ENCODE assay signal across 8 cellular contexts in genomic region chr10:33334839-33335549, GRCh38. TPM values are rescaled to one million over a fixed set of nuclear protein-coding genes. Genes with fewer than 3 reads are reported as not detected.
DNase-seq lines count a peak whose midpoint lies in the region; ATAC-seq, FAIRE-seq and TF ChIP-seq lines count a peak whose summit lies in the region.

No MANE protein-coding gene starts in this region.

- H3K4me1 ChIP-seq in HAP-1, result peaks cover 15% of the 10 kb centered on the region
- H3K4me1 ChIP-seq in GM12878 (ENCODE audit: control insufficient read depth, insufficient read depth, low read length), result no peaks in the 10 kb centered on the region
- H3K4me1 ChIP-seq in hepatocyte (ENCODE audit: insufficient read depth), result peaks cover 19% of the 10 kb centered on the region
- peaks cover 6% of the 10 kb centered on the region for H3K4me1 ChIP-seq in psoas muscle

- no peak overlapping the region for H3K9ac ChIP-seq in GM12878 (ENCODE audit: control insufficient read depth, insufficient read depth, low read length)

- POLR2A ChIA-PET in GM12878 (lab: Charles Lee), result no interaction called here

- BruUV-seq in GM12878 (replicated peaks; lab: Mats Ljungman, UMichigan), result no TSS peak

- TF ChIP-seq EP300 in GM12878 (IDR thresholded peaks at IDR 0.05; ENCODE audit: borderline replicate concordance in 1 of 2, control insufficient read depth in 1 of 2, low read depth in 2 of 2, low read length in 2 of 2), result no peak

- 41% methylated on average over 54 of the region's 63 CpGs for WGBS in GM12878 (ENCODE audit: insufficient coverage, insufficient replicate concordance, low lambda C conversion rate, missing lambda C conversion rate)
- WGBS in hepatocyte (ENCODE audit: low lambda C conversion rate, missing lambda C conversion rate), result under 1% methylated on average over 56 of the region's 63 CpGs
- 0 to 1% (median 0%) methylated on average over 49 to 63 of the region's 63 CpGs for WGBS in psoas muscle, 3 donors

- H3K27ac ChIP-seq in C4-2B (peak overlapping the region; percentile 96), GM12878 (ENCODE audit: control insufficient read depth, insufficient read depth) (no peak overlapping the region), hepatocyte (peak overlapping the region; percentile 93), psoas muscle (peak overlapping the region; percentile 85)

- DNase-seq in HAP-1 (ENCODE audit: low spot score in 2 of 2) (peak; percentile 75 to 87), RCC 7860 (ENCODE audit: low spot score) (peak; percentile 64), GM12878 (ENCODE audit: low read depth, low spot score) (no peak), hepatocyte (ENCODE audit: low spot score) (peak; percentile 89), psoas muscle (peak; percentile 77 to 86)

- ATAC-seq in GM12878 (peak; percentile 74), psoas muscle (peak; percentile 82 to 84 (median 84)), HG02840 (IDR thresholded peaks at IDR 0.05; ENCODE audit: low FRiP score, unreplicated experiment) (no peak), HG03045 (IDR thresholded peaks at IDR 0.05; ENCODE audit: unreplicated experiment) (no peak)

- TF ChIP-seq RAD21 in GM12878 (IDR thresholded peaks at IDR 0.05; ENCODE audit: insufficient read depth, low read depth, low read length), result no peak

- H3K4me3 ChIP-seq in HAP-1, result peak overlapping the region; percentile 64
- H3K4me3 ChIP-seq in GM12878, result no peak overlapping the region
- H3K4me3 ChIP-seq in hepatocyte, result peak overlapping the region; percentile 92
- H3K4me3 ChIP-seq in psoas muscle, result peak overlapping the region; percentile 84

- H3K27me3 ChIP-seq in HAP-1 (ENCODE audit: low read depth), result no peaks in the 10 kb centered on the region
- H3K27me3 ChIP-seq in GM12878 (replicated peaks in 1 of 2; ENCODE audit: control insufficient read depth in 2 of 2, insufficient read depth in 2 of 2, low read length in 1 of 2), result peaks cover 6 to 7% of the 10 kb centered on the region in 2 experiments
- no peaks in the 10 kb centered on the region for H3K27me3 ChIP-seq in hepatocyte
- H3K27me3 ChIP-seq in psoas muscle (ENCODE audit: insufficient read depth in 3 of 3, low read length in 2 of 3), result no peaks in the 10 kb centered on the region

- H4K20me1 ChIP-seq in GM12878 (ENCODE audit: control insufficient read depth, insufficient read depth), result no peaks in the 10 kb centered on the region
- H4K20me1 ChIP-seq in hepatocyte (ENCODE audit: insufficient read depth, poor library complexity, severe bottlenecking), result no peaks in the 10 kb centered on the region

- in situ Hi-C loops in HAP-1 (cut with MboI; ENCODE audit: low sequenced_read_pairs) (loop anchor here (10.0 to 25.0 kb wide), 4 partner anchors 150 to 1302 kb away; no protein-coding TSS in a partner anchor), GM12878 (cut with MboI) (loop anchor here (5.0 to 10.0 kb wide), 2 partner anchors 1190 to 1302 kb away; no protein-coding TSS in a partner anchor)

- H3K79me2 ChIP-seq in GM12878 (ENCODE audit: control insufficient read depth, insufficient read depth, low read length) (no peaks in the 10 kb centered on the region), hepatocyte (peaks cover 44% of the 10 kb centered on the region)

- H3K9me2 ChIP-seq in hepatocyte (replicated peaks; ENCODE audit: insufficient read depth), result no peaks in the 10 kb centered on the region

- H3K36me3 ChIP-seq in HAP-1 (replicated peaks) (peaks cover 1% of the 10 kb centered on the region), GM12878 (ENCODE audit: control insufficient read depth in 2 of 2, insufficient read depth in 2 of 2, low read length in 1 of 2) (no peaks in the 10 kb centered on the region), hepatocyte (replicated peaks; ENCODE audit: insufficient read depth, low read depth) (no peaks in the 10 kb centered on the region), psoas muscle (ENCODE audit: insufficient read depth in 1 of 2, low read depth in 1 of 2) (peaks cover 0 to 4% of the 10 kb centered on the region in 2 donors)

- CTCF ChIA-PET in GM12878 (lab: Yijun Ruan, JAX), result interaction anchor here (0.7 to 5.6 kb wide), 3 partner anchors 222 to 1303 kb away, joined by 3 to 81 read pairs (median 3); no protein-coding TSS in a partner anchor

- RAD21 ChIA-PET in GM12878 (lab: Charles Lee; ENCODE audit: unreplicated experiment), result interaction anchor here (0.6 to 1.8 kb wide), 15 partner anchors 41 to 1303 kb away, joined by 3 to 12 read pairs (median 4); no protein-coding TSS in a partner anchor

- intact Hi-C loops in GM12878 (cut with micrococcal nuclease; ENCODE audit: unreplicated experiment) (loop anchor here (5.0 to 10.0 kb wide), 4 partner anchors 143 to 1187 kb away; no protein-coding TSS in a partner anchor), psoas muscle (cut with DNase I) (loop anchor here (5.0 to 10.0 kb wide), 6 partner anchors 140 to 1302 kb away; no protein-coding TSS in a partner anchor)

- SMC1A ChIA-PET in GM12878 (lab: Charles Lee; ENCODE audit: uncharacterized antibody, unreplicated experiment), result interaction anchor here (0.9 to 5.7 kb wide), 9 partner anchors 10 to 1302 kb away, joined by 3 to 52 read pairs (median 3); no protein-coding TSS in a partner anchor

- peak; percentile 72 for TF ChIP-seq CTCF in C4-2B (conservative IDR thresholded peaks at IDR 0.05)
- TF ChIP-seq CTCF in GM12878 (IDR thresholded peaks at IDR 0.05 in 2 of 3, conservative IDR thresholded peaks at IDR 0.05 in 1 of 3; ENCODE audit: control insufficient read depth in 2 of 3, extremely low read depth in 1 of 3, insufficient read depth in 1 of 3, low read depth in 3 of 3, low read length in 3 of 3), result peak in 1 of 3 experiments; percentile 20; a peak in 1 of 6 replicates
- peak; percentile 63 for TF ChIP-seq CTCF in hepatocyte (IDR thresholded peaks at IDR 0.05; ENCODE audit: poor library complexity)
- peak; percentile 56 for TF ChIP-seq CTCF in psoas muscle (IDR thresholded peaks at IDR 0.05)

- TF ChIP-seq POLR2A in GM12878 (IDR thresholded peaks at IDR 0.05; ENCODE audit: low read depth, low read length), result no peak

- H2AFZ ChIP-seq in GM12878 (ENCODE audit: control insufficient read depth, low read depth, low read length) (no peak overlapping the region), hepatocyte (peak overlapping the region; percentile 73)

- FAIRE-seq in RCC 7860 (lab: Jason Lieb, UNC) (no peak), GM12878 (lab: Jason Lieb, UNC) (no peak)

- H3K4me2 ChIP-seq in GM12878 (ENCODE audit: control insufficient read depth, insufficient read depth), result no peak overlapping the region
- H3K4me2 ChIP-seq in hepatocyte, result peak overlapping the region; percentile 99

- H3K9me3 ChIP-seq in HAP-1, result no peaks in the 10 kb centered on the region
- H3K9me3 ChIP-seq in GM12878 (replicated peaks; ENCODE audit: control insufficient read depth, insufficient read depth, low read length), result no peaks in the 10 kb centered on the region
- H3K9me3 ChIP-seq in hepatocyte (ENCODE audit: low read depth), result no peaks in the 10 kb centered on the region
- no peaks in the 10 kb centered on the region for H3K9me3 ChIP-seq in psoas muscle

TF ChIP-seq in GM12878, 131 proteins besides CTCF, POLR2A, EP300 and RAD21 (continues in another document):
- TF ChIP-seq RELB (IDR thresholded peaks at IDR 0.05; ENCODE audit: low read depth) (no peak), IKZF1 (conservative IDR thresholded peaks at IDR 0.05) (peak; percentile 53), CBX5 (IDR thresholded peaks at IDR 0.05; ENCODE audit: low read depth) (no peak), RUNX3 (IDR thresholded peaks at IDR 0.05; ENCODE audit: low read length) (no peak), SPI1 (IDR thresholded peaks at IDR 0.05; ENCODE audit: borderline replicate concordance, insufficient read depth, low read depth, low read length) (no peak), BHLHE40 (IDR thresholded peaks at IDR 0.05; ENCODE audit: borderline replicate concordance in 1 of 2, low read depth in 2 of 2, low read length in 1 of 2) (peak in 1 of 2 experiments; percentile 59; a peak in 2 of 4 replicates)

RNA-seq across cellular contexts. Expression of gene NRP1, which starts 0.5 kb away (rescaled TPM):
- 0.78 and 0.86 TPM in 2 replicates for total RNA-seq in GM12878 (2013; cell fraction: nucleolus; rRNA removed)
- total RNA-seq in GM12878 (2014; rRNA removed) (0.54 and 0.56 TPM in 2 replicates), GM12878 (2014; rRNA removed; fragmentation: Illumina TruSeq; extraction: Trizol) (0.67 and 0.74 TPM in 2 replicates), GM12878 (2021) (0.77 and 1.3 TPM in 2 replicates), hepatocyte (44.5 and 46.9 TPM in 2 replicates), psoas muscle (10 to 100 TPM; 29.1 to 54.8 (median 42.9) TPM)
- polyA plus RNA-seq in GM12878 (2011; ENCODE audit: low read depth), result not detected
- polyA plus RNA-seq in GM12878 (2011; rRNA removed) (11.1 and 12.1 TPM in 2 replicates), GM12878 (2014; fragmentation: Illumina TruSeq; extraction: Trizol) (0.11 and 0.57 TPM in 2 replicates), GM12878 (2014; fragmentation: Nextera tagmentation; extraction: Ambion mirVana) (under 1 TPM; 0.11 to 0.16 TPM), GM12878 (2014; rRNA removed) (0.18 and 0.31 TPM in 2 replicates), GM12878 (2016; fragmentation: Nextera tagmentation; extraction: Ambion mirVana) (under 1 TPM; 0.28 to 0.47 TPM), hepatocyte (32.2 and 35.3 TPM in 2 replicates), psoas muscle (10 to 100 TPM; 10.9 to 31.2 (median 11.4) TPM)
- 7.9 and 8.5 TPM in 2 replicates for polyA plus RNA-seq in GM12878 (2011; cell fraction: cytosol; rRNA removed)
- polyA plus RNA-seq in GM12878 (2011; cell fraction: nucleus; rRNA removed), result 16.1 and 19.1 TPM in 2 replicates
- 0.01 TPM in 1 of 2 replicates, not detected in the other for polyA plus RNA-seq in GM12878 (2012)
- 22.4 and 24.3 TPM in 2 replicates for polyA minus RNA-seq in GM12878 (2011; rRNA and poly(A)+ RNA removed)
- polyA minus RNA-seq in GM12878 (2011; cell fraction: cytosol; rRNA and poly(A)+ RNA removed), result 9.2 and 13.7 TPM in 2 replicates
- polyA minus RNA-seq in GM12878 (2011; cell fraction: nucleus; rRNA and poly(A)+ RNA removed), result 16.8 and 31.2 TPM in 2 replicates

Comparison
In these comparisons a context has a peak if more than half of its experiments do, and no peak if none do; other contexts are left out.
1. ATAC-seq: peak in GM12878 (single experiment) and psoas muscle (4 of 4); none in HG02840 (single experiment) and HG03045 (single experiment).
2. RNA of gene NRP1, which starts 0.5 kb away (total RNA-seq): 29.1 to 54.8 TPM in psoas muscle and 44.5 to 46.9 TPM in hepatocyte; 0.54 to 1.3 TPM in GM12878; every median in the first group is over 10 times any median in the second.